Comparison of ENCODE assay signal across 15 cellular contexts in the genomic region with DNA sequence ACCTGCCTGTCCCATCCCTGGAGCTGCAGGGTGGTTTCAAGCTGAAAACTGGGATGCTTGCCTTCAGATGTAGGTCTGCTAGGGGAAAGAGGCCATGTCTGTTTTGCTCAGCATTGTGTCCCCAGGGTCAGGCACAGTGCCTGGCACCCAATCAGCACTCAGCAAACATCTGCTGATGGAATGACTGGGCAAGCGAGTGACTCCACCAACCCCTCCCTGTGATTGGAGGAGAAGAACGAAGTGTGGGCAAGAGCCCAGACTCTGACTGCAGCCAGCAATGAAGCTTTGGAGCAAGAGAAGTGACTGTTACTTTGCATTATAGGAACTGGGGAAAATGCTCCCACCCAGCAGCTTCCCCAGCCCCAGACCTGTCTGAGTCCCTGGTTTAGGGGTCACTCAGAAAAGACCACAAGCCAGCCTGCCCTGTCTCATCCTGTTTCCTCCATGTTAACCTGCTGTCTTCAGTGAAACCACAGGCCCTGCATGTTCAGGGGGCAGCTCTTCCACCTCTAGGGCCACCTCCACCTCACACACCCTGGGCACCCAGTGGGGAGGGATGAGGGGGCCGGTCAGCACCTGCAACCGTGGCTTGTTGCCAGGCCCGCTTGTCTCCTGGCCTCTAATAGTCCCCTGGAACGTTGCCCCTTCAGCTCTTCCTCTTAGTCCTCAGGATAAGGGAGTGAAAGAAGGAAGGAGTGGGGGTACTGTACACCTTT.
A peak's percentile ranks its signal among the peaks of the same experiment; 100 is the strongest.
DNase-seq lines count a peak whose midpoint lies in the region; ATAC-seq and TF ChIP-seq lines count a peak whose summit lies in the region.
"Had no signal": no experiment of that assay in that cellular context is flagged by ENCODE, and none has a peak within 500 bp of the region (broad histone marks: within the 10 kb centered on the region; RNA-seq: fewer than 3 reads in every experiment).

No MANE protein-coding gene starts in this region.

- no peak overlapping the region for H3K27ac ChIP-seq in neuronal stem cell (replicated peaks; ENCODE audit: low read length)
- H3K27ac ChIP-seq in effector memory CD4-positive, alpha-beta T cell (ENCODE audit: insufficient read depth, low read length, poor library complexity, severe bottlenecking): no peak overlapping the region
- H3K27ac ChIP-seq: neutrophil, upper lobe of left lung had no signal

- no peak overlapping the region for H2BK12ac ChIP-seq in neuronal stem cell (ENCODE audit: low read length)

- DNase-seq in AG10803 (ENCODE audit: low read depth) (peak; percentile 17), RPMI7951 (ENCODE audit: low read depth) (peak; percentile 3), fibroblast of the conjunctiva (ENCODE audit: low read depth) (peak; percentile 20), neuronal stem cell (ENCODE audit: low spot score) (no peak), GM13976 (ENCODE audit: low spot score) (no peak)
- DNase-seq in activated T-cell treated with anti-CD3 and anti-CD28 coated beads, Interleukin-2, amount 50 U/mL, for 48 hours: no peak
- DNase-seq in effector memory CD4-positive, alpha-beta T cell: no peak
- DNase-seq: activated CD4-positive, alpha-beta T cell treated with anti-CD3 and anti-CD28 coated beads, Interleukin-2, amount 50 U/mL, for 48 hours; endodermal cell; IMR-90; NCI-H1417; NCI-H748 treated with DMSO at 0.1 percent for 48 hours; upper lobe of left lung had no signal

- peaks cover 0 to 32% (median 2%) of the 10 kb centered on the region in 3 experiments for H3K27me3 ChIP-seq in neuronal stem cell (ENCODE audit: control insufficient read depth in 3 of 3, insufficient read depth in 3 of 3, low read depth in 1 of 3, low read length in 3 of 3)
- H3K27me3 ChIP-seq in effector memory CD4-positive, alpha-beta T cell (replicated peaks; ENCODE audit: control insufficient read depth, insufficient read depth, low read length, poor library complexity, severe bottlenecking): no peaks in the 10 kb centered on the region
- H3K27me3 ChIP-seq: upper lobe of left lung had no signal

- H3K18ac ChIP-seq in neuronal stem cell (ENCODE audit: low read length): peak overlapping the region; percentile 67

- no peaks in the 10 kb centered on the region for H3K36me3 ChIP-seq in neuronal stem cell (replicated peaks in 1 of 2; ENCODE audit: control insufficient read depth in 2 of 2, insufficient read depth in 2 of 2, low read length in 2 of 2)
- H3K36me3 ChIP-seq in effector memory CD4-positive, alpha-beta T cell (ENCODE audit: control insufficient read depth, insufficient read depth, low read length): no peaks in the 10 kb centered on the region
- H3K36me3 ChIP-seq: neutrophil, upper lobe of left lung had no signal

- H2AFZ ChIP-seq in neuronal stem cell (ENCODE audit: low read length): no peak overlapping the region

- peak overlapping the region; percentile 76 for H2BK15ac ChIP-seq in neuronal stem cell (ENCODE audit: low read length)

- H3K9me3 ChIP-seq in neuronal stem cell (replicated peaks in 1 of 2; ENCODE audit: control insufficient read depth in 2 of 2, insufficient read depth in 1 of 2, low read depth in 1 of 2, low read length in 2 of 2): no peaks in the 10 kb centered on the region
- H3K9me3 ChIP-seq in effector memory CD4-positive, alpha-beta T cell (ENCODE audit: control insufficient read depth, low read length): no peaks in the 10 kb centered on the region
- H3K9me3 ChIP-seq: neutrophil, upper lobe of left lung had no signal

- in situ Hi-C loops in GM13976 (cut with MboI; ENCODE audit: low sequenced_read_pairs, unreplicated experiment): no loop called here

- H2BK120ac ChIP-seq in neuronal stem cell (ENCODE audit: low read depth, low read length): no peak overlapping the region

- no peaks in the 10 kb centered on the region for H3K4me1 ChIP-seq in neuronal stem cell (ENCODE audit: control insufficient read depth in 2 of 2, insufficient read depth in 1 of 2, low read depth in 1 of 2, low read length in 2 of 2)
- no peaks in the 10 kb centered on the region for H3K4me1 ChIP-seq in effector memory CD4-positive, alpha-beta T cell (ENCODE audit: control insufficient read depth, insufficient read depth, low read length, poor library complexity, severe bottlenecking)
- H3K4me1 ChIP-seq: upper lobe of left lung had no signal

- no peaks in the 10 kb centered on the region for H3K79me1 ChIP-seq in neuronal stem cell (ENCODE audit: low read depth, low read length)

- no peak overlapping the region for H3K9ac ChIP-seq in neuronal stem cell (ENCODE audit: low read depth, low read length, poor library complexity)

- H3K14ac ChIP-seq in neuronal stem cell (ENCODE audit: low read length): no peak overlapping the region

- no peak overlapping the region for H4K91ac ChIP-seq in neuronal stem cell (ENCODE audit: low read depth, low read length, poor library complexity)

- no peak overlapping the region for H3K4ac ChIP-seq in neuronal stem cell (ENCODE audit: low read length)

- H2AK5ac ChIP-seq in neuronal stem cell (ENCODE audit: low read depth, low read length): no peak overlapping the region

- no peak for ATAC-seq in GM19452 (IDR thresholded peaks at IDR 0.05; ENCODE audit: unreplicated experiment)

- WGBS in neuronal stem cell (ENCODE audit: extremely low coverage in 2 of 2, insufficient read length in 2 of 2, insufficient replicate concordance in 1 of 2), 2 donors: no CpG with 5 or more reads among the region's 6 CpGs

- TF ChIP-seq CTCF in AG10803 (conservative IDR thresholded peaks at IDR 0.05; ENCODE audit: low read length) (no peak), GM13976 (IDR thresholded peaks at IDR 0.05; ENCODE audit: borderline replicate concordance, control extremely low read depth, extremely low read depth, insufficient read depth, missing control alignments) (no peak)

- no peak overlapping the region for H3K4me2 ChIP-seq in neuronal stem cell (ENCODE audit: insufficient read depth, low read length, poor library complexity, severe bottlenecking)

- H2BK5ac ChIP-seq in neuronal stem cell (ENCODE audit: low read length): peak overlapping the region; percentile 25

- H3K4me3 ChIP-seq in AG10803 (ENCODE audit: low read length) (no peak overlapping the region), neuronal stem cell (ENCODE audit: low read length in 2 of 2) (no peak overlapping the region)
- no peak overlapping the region for H3K4me3 ChIP-seq in effector memory CD4-positive, alpha-beta T cell (ENCODE audit: insufficient read depth, low read depth, low read length, poor library complexity, severe bottlenecking)
- H3K4me3 ChIP-seq: upper lobe of left lung had no signal

- H3K23ac ChIP-seq in neuronal stem cell (ENCODE audit: low read depth, low read length, poor library complexity): no peak overlapping the region

- H4K8ac ChIP-seq in neuronal stem cell (ENCODE audit: low read depth, low read length): no peak overlapping the region

Comparison
In these comparisons a context has a peak if more than half of its experiments do, and no peak if none do; other contexts are left out.
1. DNase-seq: peak in AG10803 (single experiment), RPMI7951 (single experiment) and fibroblast of the conjunctiva (single experiment); none in neuronal stem cell (single experiment), activated T-cell treated with anti-CD3 and anti-CD28 coated beads, Interleukin-2, amount 50 U/mL, for 48 hours (0 of 2), GM13976 (single experiment) and effector memory CD4-positive, alpha-beta T cell (0 of 3).